11 cellular contexts compared by ENCODE assay signal in the genomic region with DNA sequence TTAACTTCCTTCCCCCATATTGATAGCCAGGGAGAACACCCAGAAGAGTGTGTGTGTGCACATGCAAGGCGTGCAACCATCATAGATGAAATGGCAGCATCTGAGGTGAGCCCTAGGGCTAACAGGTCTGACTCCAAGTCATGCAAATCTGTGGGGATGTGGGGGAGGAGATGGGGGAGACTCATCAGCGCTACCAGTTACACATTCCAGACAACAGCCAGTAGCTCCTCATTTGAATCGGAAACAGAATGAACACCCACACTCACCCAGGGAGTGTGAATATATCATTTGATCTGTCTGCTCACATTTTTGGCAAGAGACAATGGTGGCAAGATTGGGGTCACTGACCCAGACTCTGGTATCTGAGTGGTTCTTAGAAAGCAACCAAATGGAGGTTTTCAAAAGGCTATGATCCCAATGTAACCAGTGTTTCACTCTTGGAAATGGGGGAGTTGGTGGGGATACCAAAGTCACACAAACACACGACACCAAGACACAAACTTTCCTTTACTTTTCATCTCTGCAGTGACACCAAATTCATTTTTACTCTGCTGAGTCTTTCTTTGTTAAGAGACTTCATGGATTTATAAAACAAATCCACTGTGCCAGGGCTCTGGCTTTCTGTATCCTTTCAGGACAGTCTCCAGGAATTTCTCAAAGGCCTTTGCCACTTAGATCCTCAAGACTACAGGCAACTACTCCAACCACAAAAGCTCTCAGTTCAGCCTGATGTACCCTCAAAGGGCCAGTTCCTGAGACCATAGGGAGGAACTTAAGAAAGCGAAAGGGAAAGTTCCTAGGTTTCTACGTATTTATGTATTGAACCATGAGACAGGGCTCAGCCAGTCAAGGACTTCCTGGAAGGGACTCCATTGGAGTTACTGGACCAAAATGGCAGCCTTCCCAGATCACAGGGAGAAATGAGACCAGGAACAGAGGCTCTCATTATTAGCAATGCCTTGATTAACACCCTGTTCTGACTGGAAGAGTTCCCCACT. TPM values are rescaled to one million over a fixed set of nuclear protein-coding genes. Genes with fewer than 3 reads are reported as not detected.
DNase-seq lines count a peak whose midpoint lies in the region; ATAC-seq and TF ChIP-seq lines count a peak whose summit lies in the region.
"Had no signal": no experiment of that assay in that cellular context is flagged by ENCODE, and none has a peak within 500 bp of the region (broad histone marks: within the 10 kb centered on the region; RNA-seq: fewer than 3 reads in every experiment).

No MANE protein-coding gene starts in this region.

- H3K27ac ChIP-seq in caudate nucleus (ENCODE audit: low read depth, low read length) = peak overlapping the region; percentile 0
- no peak overlapping the region for H3K27ac ChIP-seq in vagina

- H3K9me2 ChIP-seq in Loucy (replicated peaks; ENCODE audit: low read depth, low read length) = no peaks in the 10 kb centered on the region

- intact Hi-C loops in vagina (cut with DNase I) = no loop called here

- H3K4me3 ChIP-seq in Loucy (ENCODE audit: low read length, poor library complexity, severe bottlenecking) (no peak overlapping the region), vagina (no peak overlapping the region)
- H3K4me3 ChIP-seq: sigmoid colon had no signal

- no peaks in the 10 kb centered on the region for H3K79me2 ChIP-seq in Loucy (ENCODE audit: insufficient read depth, low read length)

- H3K27me3 Mint-ChIP-seq in natural killer cell treated with Interleukin-12 subunit alpha and Interleukin-12 subunit beta and Interleukin-15 and Interleukin-18, amount 100 ng/mL, for 72 hours = peaks cover 33 to 55% of the 10 kb centered on the region in 2 donors
- peaks cover 27% of the 10 kb centered on the region for H3K27me3 Mint-ChIP-seq in osteocyte (ENCODE audit: unreplicated experiment)

- H3F3A ChIP-seq in Loucy (ENCODE audit: low read depth) = no peaks in the 10 kb centered on the region

- peak overlapping the region; percentile 71; the same call in 1 of the 2 replicates for H2AFZ ChIP-seq in Loucy (ENCODE audit: low read length)

- H3K4me2 ChIP-seq in Loucy (ENCODE audit: low read depth, low read length, poor library complexity, severe bottlenecking) = no peak overlapping the region

- no peak for TF ChIP-seq POLR2A in vagina (IDR thresholded peaks at IDR 0.05)

- H3K27me3 ChIP-seq in Loucy (ENCODE audit: insufficient read depth, low read length, poor library complexity, severe bottlenecking) (no peaks in the 10 kb centered on the region), vagina (no peaks in the 10 kb centered on the region)

- DNase-seq in caudate nucleus (lab: John Stamatoyannopoulos, UW) (peak in 6 of 61 donors; percentile 1 to 54 (median 24)), osteocyte (ENCODE audit: extremely low spot score, unreplicated experiment) (no peak), NCI-H1436 treated with DMSO at 0.1 percent for 48 hours (lab: John Stamatoyannopoulos, UW) (no peak), vagina (ENCODE audit: extremely low spot score in 2 of 2) (no peak)
- no peak for DNase-seq in natural killer cell treated with Interleukin-12 subunit alpha and Interleukin-12 subunit beta and Interleukin-15 and Interleukin-18, amount 100 ng/mL, for 72 hours (ENCODE audit: low spot score)
- DNase-seq: NCI-H1105 treated with DMSO at 0.1 percent for 48 hours, sigmoid colon, T-helper 1 cell had no signal

- H3K9ac ChIP-seq in Loucy (ENCODE audit: low read depth, low read length, poor library complexity, severe bottlenecking) = no peak overlapping the region

- peak overlapping the region; percentile 45 for H3K4me3 Mint-ChIP-seq in natural killer cell treated with Interleukin-12 subunit alpha and Interleukin-12 subunit beta and Interleukin-15 and Interleukin-18, amount 100 ng/mL, for 72 hours
- H3K4me3 Mint-ChIP-seq in osteocyte (ENCODE audit: unreplicated experiment) = no peak overlapping the region

- H3K36me3 Mint-ChIP-seq in natural killer cell treated with Interleukin-12 subunit alpha and Interleukin-12 subunit beta and Interleukin-15 and Interleukin-18, amount 100 ng/mL, for 72 hours = no peaks in the 10 kb centered on the region
- no peaks in the 10 kb centered on the region for H3K36me3 Mint-ChIP-seq in osteocyte (ENCODE audit: unreplicated experiment)

- H4K20me1 ChIP-seq in Loucy (ENCODE audit: insufficient read depth, low read length, poor library complexity, severe bottlenecking) = no peaks in the 10 kb centered on the region

- H3K36me3 ChIP-seq in Loucy (ENCODE audit: insufficient read depth, low read length) (no peaks in the 10 kb centered on the region), vagina (no peaks in the 10 kb centered on the region)
- H3K36me3 ChIP-seq: sigmoid colon had no signal

- no peaks in the 10 kb centered on the region for H3K9me3 ChIP-seq in Loucy (ENCODE audit: insufficient read depth, low read depth, low read length)
- H3K9me3 ChIP-seq in vagina = no peaks in the 10 kb centered on the region
- H3K9me3 ChIP-seq: sigmoid colon had no signal

- ATAC-seq in GM18909 (IDR thresholded peaks at IDR 0.05; ENCODE audit: poor library complexity, unreplicated experiment) (peak; percentile 62), HG03565 (IDR thresholded peaks at IDR 0.05; ENCODE audit: unreplicated experiment) (no peak)
- ATAC-seq in natural killer cell treated with Interleukin-12 subunit alpha and Interleukin-12 subunit beta and Interleukin-15 and Interleukin-18, amount 100 ng/mL, for 72 hours = no peak

- peaks cover 6% of the 10 kb centered on the region for H3K4me1 ChIP-seq in Loucy (ENCODE audit: insufficient read depth, low read length, poor library complexity, severe bottlenecking)
- H3K4me1 ChIP-seq in vagina = peaks cover 37% of the 10 kb centered on the region

- TF ChIP-seq CTCF in Loucy (conservative IDR thresholded peaks at IDR 0.05; ENCODE audit: low read length) (no peak), osteocyte (IDR thresholded peaks at IDR 0.05) (no peak), vagina (IDR thresholded peaks at IDR 0.05) (no peak)

- no peak overlapping the region for H3K27ac Mint-ChIP-seq in natural killer cell treated with Interleukin-12 subunit alpha and Interleukin-12 subunit beta and Interleukin-15 and Interleukin-18, amount 100 ng/mL, for 72 hours
- no peak overlapping the region for H3K27ac Mint-ChIP-seq in osteocyte (ENCODE audit: unreplicated experiment)

- H3K4me1 Mint-ChIP-seq in natural killer cell treated with Interleukin-12 subunit alpha and Interleukin-12 subunit beta and Interleukin-15 and Interleukin-18, amount 100 ng/mL, for 72 hours (ENCODE audit: low read depth in 2 of 2) = peaks cover 6 to 10% of the 10 kb centered on the region in 2 donors
- peaks cover 30% of the 10 kb centered on the region for H3K4me1 Mint-ChIP-seq in osteocyte (ENCODE audit: unreplicated experiment)

- H3K9me3 Mint-ChIP-seq in natural killer cell treated with Interleukin-12 subunit alpha and Interleukin-12 subunit beta and Interleukin-15 and Interleukin-18, amount 100 ng/mL, for 72 hours = no peaks in the 10 kb centered on the region
- H3K9me3 Mint-ChIP-seq in osteocyte (ENCODE audit: unreplicated experiment) = no peaks in the 10 kb centered on the region

RNA-seq across cellular contexts. Expression of gene CDCP1, which starts 2.2 kb away (rescaled TPM):
- total RNA-seq in natural killer cell treated with Interleukin-12 subunit alpha and Interleukin-12 subunit beta and Interleukin-15 and Interleukin-18, amount 100 ng/mL, for 72 hours = under 1 TPM; 0.29 to 0.36 TPM
- total RNA-seq in osteocyte (2.3 and 2.7 TPM in 2 replicates), vagina (27.5 TPM)
